In genomic region chr4:128379860-128380259, GRCh38 we compare ENCODE assay signal across 8 cellular contexts.
DNase-seq lines count a peak whose midpoint lies in the region; ATAC-seq and TF ChIP-seq lines count a peak whose summit lies in the region.

No MANE protein-coding gene starts in this region.

- no peak overlapping the region for H3K27ac ChIP-seq in HL-60 (replicated peaks)

- no peaks in the 10 kb centered on the region for H3K27me3 ChIP-seq in HL-60 (ENCODE audit: insufficient read depth, poor library complexity, severe bottlenecking)

- H3K4me3 ChIP-seq in GM12875 (ENCODE audit: low read depth, low read length) (no peak overlapping the region), HL-60 (replicated peaks; ENCODE audit: insufficient read depth, low read length) (no peak overlapping the region), WI38 (ENCODE audit: low read depth, low read length) (no peak overlapping the region)

- DNase-seq in HL-60 (ENCODE audit: low read depth in 1 of 2, low spot score in 1 of 2) (peak in 1 of 2 experiments; percentile 49), iPS-NIHi11 (ENCODE audit: low spot score) (peak; percentile 60), NCI-H1092 treated with DMSO at 0.1 percent for 48 hours (lab: John Stamatoyannopoulos, UW) (no peak), activated gamma-delta T cell treated with Interleukin-2 at 50 U/mL for 16 hours (no peak)
- no peak for DNase-seq in activated effector memory CD4-positive, alpha-beta T cell treated with Interleukin-2 at 50 U/mL for 16 hours

- ATAC-seq in HG03571 (IDR thresholded peaks at IDR 0.05; ENCODE audit: unreplicated experiment): no peak

- TF ChIP-seq CTCF in GM12875 (IDR thresholded peaks at IDR 0.05; ENCODE audit: borderline replicate concordance, insufficient read depth, low read depth, low read length) (peak; percentile 53), HL-60 (IDR thresholded peaks at IDR 0.05; ENCODE audit: insufficient read depth, low read length) (peak; percentile 59), WI38 (IDR thresholded peaks at IDR 0.05; ENCODE audit: low read depth, low read length) (peak; percentile 56)
